In genomic region chr10:62402503-62402902, GRCh38 we compare ENCODE assay signal across 1 cellular context.
TF ChIP-seq lines count a peak whose summit lies in the region.

No MANE protein-coding gene starts in this region.

TF ChIP-seq in IMR-90, 13 proteins besides CTCF, POLR2A, EP300 and RAD21 (continued from another document):
- TF ChIP-seq FOS (IDR thresholded peaks at IDR 0.05; ENCODE audit: low read depth, low read length) (no peak), MAZ (IDR thresholded peaks at IDR 0.05; ENCODE audit: borderline replicate concordance, low read depth, low read length) (no peak), CHD1 (IDR thresholded peaks at IDR 0.05; ENCODE audit: low read depth, low read length) (no peak), RCOR1 (IDR thresholded peaks at IDR 0.05; ENCODE audit: insufficient replicate concordance, low read length) (no peak), RFX5 (IDR thresholded peaks at IDR 0.05; ENCODE audit: low read depth, low read length) (no peak), CEBPB (IDR thresholded peaks at IDR 0.05; ENCODE audit: low read depth, low read length) (no peak), MXI1 (IDR thresholded peaks at IDR 0.05; ENCODE audit: borderline replicate concordance, low read depth, low read length) (no peak)
